Comparison of ENCODE assay signal across 8 cellular contexts in genomic region chr1:246753670-246754535, GRCh38. TPM values are rescaled to one million over a fixed set of nuclear protein-coding genes. Genes with fewer than 3 reads are reported as not detected.
DNase-seq lines count a peak whose midpoint lies in the region; ATAC-seq and TF ChIP-seq lines count a peak whose summit lies in the region.

No MANE protein-coding gene starts in this region.

- no peaks in the 10 kb centered on the region for H3K9me3 ChIP-seq in left lung

- ATAC-seq in HG02623 (IDR thresholded peaks at IDR 0.05; ENCODE audit: unreplicated experiment) (peak; percentile 90), left lung (peak; percentile 90)

- H3K27ac ChIP-seq in left lung: no peak overlapping the region

- DNase-seq in NCI-H446 (lab: John Stamatoyannopoulos, UW) (peak; percentile 2 to 46), NCI-H446 treated with DMSO at 0.1 percent for 48 hours (lab: John Stamatoyannopoulos, UW) (no peak), NCI-H146 (lab: John Stamatoyannopoulos, UW) (peak; percentile 74), left lung (no peak)
- peak; percentile 24 for DNase-seq in central memory CD4-positive, alpha-beta T cell
- DNase-seq in stimulated activated CD4-positive, alpha-beta T cell treated with anti-CD3 and anti-CD28 coated beads, TNF-alpha, amount 100 ng/mL, for 4 hours (ENCODE audit: low read depth in 3 of 3): peak; percentile 17 to 22 (median 20)

- TF ChIP-seq CTCF in WI38 (IDR thresholded peaks at IDR 0.05; ENCODE audit: low read depth, low read length): peak; percentile 74
- TF ChIP-seq CTCF in left lung (IDR thresholded peaks at IDR 0.05): peak; percentile 58 to 62

- intact Hi-C loops in left lung (cut with DNase I): loop anchor here in 1 of 2 donors (5.0 kb wide), 1 partner anchor 257 kb away; no protein-coding TSS in a partner anchor

- H3K36me3 ChIP-seq in left lung: no peaks in the 10 kb centered on the region

- no peaks in the 10 kb centered on the region for H3K27me3 ChIP-seq in left lung

- no peak overlapping the region for H3K4me3 ChIP-seq in WI38 (ENCODE audit: low read depth, low read length)
- H3K4me3 ChIP-seq in left lung: no peak overlapping the region

- no peaks in the 10 kb centered on the region for H3K4me1 ChIP-seq in left lung

RNA-seq across cellular contexts. Expression of gene SCCPDH, which starts 29.7 kb away (rescaled TPM):
- total RNA-seq in left lung: 10 to 100 TPM; 28.3 to 32.9 TPM

Comparison
In these comparisons a context has a peak if more than half of its experiments do, and no peak if none do; other contexts are left out.
1. DNase-seq: peak in NCI-H446 (2 of 2), NCI-H146 (single experiment), central memory CD4-positive, alpha-beta T cell (single experiment) and stimulated activated CD4-positive, alpha-beta T cell treated with anti-CD3 and anti-CD28 coated beads, TNF-alpha, amount 100 ng/mL, for 4 hours (3 of 3); none in NCI-H446 treated with DMSO at 0.1 percent for 48 hours (single experiment) and left lung (0 of 2).